In the genomic region with DNA sequence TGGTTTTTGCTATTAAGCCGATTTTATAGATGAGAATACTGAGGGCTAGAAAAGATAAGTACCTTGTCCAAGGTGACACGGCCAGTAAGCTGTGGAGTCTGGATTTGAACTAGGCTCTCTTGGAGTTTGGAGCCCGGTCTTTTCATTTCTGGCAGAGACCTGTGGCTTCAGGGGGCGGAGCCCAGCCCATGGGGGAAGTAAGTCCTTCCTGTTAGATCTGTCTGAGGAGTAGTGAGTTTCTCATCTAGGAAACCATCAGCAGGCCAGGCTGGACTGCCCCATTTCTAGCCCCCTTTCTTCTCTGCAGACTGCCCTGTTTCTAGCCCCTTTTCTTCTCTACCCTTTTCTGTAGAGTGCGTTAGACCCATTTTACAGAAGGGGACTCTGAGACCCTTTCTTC, we compare ENCODE assay signal across 1 cellular context.
TF ChIP-seq lines count a peak whose summit lies in the region.

No MANE protein-coding gene starts in this region.

TF ChIP-seq in HepG2, 621 proteins besides CTCF, POLR2A, EP300 and RAD21 (continued from another document):
- TF ChIP-seq ZBTB20 (CRISPR knock-in tag; IDR thresholded peaks at IDR 0.05; ENCODE audit: borderline replicate concordance, low read depth) (no peak), ZBTB42 (CRISPR knock-in tag; IDR thresholded peaks at IDR 0.05) (no peak), NAIF1 (CRISPR knock-in tag; IDR thresholded peaks at IDR 0.05; ENCODE audit: borderline replicate concordance) (no peak), GPN1 (CRISPR knock-in tag; IDR thresholded peaks at IDR 0.05; ENCODE audit: borderline replicate concordance) (no peak), ZNF143 (CRISPR knock-in tag; IDR thresholded peaks at IDR 0.05) (no peak), HDAC2 (CRISPR knock-in tag; IDR thresholded peaks at IDR 0.05) (no peak), ZNF672 (CRISPR knock-in tag; IDR thresholded peaks at IDR 0.05) (no peak), SRSF1 (optimal IDR thresholded peaks at IDR 0.05; ENCODE audit: low read depth, low read length) (no peak)
- TF ChIP-seq, protein P1, sequence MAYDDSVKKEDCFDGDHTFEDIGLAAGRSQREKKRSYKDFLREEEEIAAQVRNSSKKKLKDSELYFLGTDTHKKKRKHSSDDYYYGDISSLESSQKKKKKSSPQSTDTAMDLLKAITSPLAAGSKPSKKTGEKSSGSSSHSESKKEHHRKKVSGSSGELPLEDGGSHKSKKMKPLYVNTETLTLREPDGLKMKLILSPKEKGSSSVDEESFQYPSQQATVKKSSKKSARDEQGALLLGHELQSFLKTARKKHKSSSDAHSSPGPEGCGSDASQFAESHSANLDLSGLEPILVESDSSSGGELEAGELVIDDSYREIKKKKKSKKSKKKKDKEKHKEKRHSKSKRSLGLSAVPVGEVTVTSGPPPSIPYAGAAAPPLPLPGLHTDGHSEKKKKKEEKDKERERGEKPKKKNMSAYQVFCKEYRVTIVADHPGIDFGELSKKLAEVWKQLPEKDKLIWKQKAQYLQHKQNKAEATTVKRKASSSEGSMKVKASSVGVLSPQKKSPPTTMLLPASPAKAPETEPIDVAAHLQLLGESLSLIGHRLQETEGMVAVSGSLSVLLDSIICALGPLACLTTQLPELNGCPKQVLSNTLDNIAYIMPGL (CRISPR knock-in tag; IDR thresholded peaks at IDR 0.05; ENCODE audit: borderline replicate concordance in 1 of 2, low read depth in 1 of 2) = no peak
- TF ChIP-seq, protein P2, sequence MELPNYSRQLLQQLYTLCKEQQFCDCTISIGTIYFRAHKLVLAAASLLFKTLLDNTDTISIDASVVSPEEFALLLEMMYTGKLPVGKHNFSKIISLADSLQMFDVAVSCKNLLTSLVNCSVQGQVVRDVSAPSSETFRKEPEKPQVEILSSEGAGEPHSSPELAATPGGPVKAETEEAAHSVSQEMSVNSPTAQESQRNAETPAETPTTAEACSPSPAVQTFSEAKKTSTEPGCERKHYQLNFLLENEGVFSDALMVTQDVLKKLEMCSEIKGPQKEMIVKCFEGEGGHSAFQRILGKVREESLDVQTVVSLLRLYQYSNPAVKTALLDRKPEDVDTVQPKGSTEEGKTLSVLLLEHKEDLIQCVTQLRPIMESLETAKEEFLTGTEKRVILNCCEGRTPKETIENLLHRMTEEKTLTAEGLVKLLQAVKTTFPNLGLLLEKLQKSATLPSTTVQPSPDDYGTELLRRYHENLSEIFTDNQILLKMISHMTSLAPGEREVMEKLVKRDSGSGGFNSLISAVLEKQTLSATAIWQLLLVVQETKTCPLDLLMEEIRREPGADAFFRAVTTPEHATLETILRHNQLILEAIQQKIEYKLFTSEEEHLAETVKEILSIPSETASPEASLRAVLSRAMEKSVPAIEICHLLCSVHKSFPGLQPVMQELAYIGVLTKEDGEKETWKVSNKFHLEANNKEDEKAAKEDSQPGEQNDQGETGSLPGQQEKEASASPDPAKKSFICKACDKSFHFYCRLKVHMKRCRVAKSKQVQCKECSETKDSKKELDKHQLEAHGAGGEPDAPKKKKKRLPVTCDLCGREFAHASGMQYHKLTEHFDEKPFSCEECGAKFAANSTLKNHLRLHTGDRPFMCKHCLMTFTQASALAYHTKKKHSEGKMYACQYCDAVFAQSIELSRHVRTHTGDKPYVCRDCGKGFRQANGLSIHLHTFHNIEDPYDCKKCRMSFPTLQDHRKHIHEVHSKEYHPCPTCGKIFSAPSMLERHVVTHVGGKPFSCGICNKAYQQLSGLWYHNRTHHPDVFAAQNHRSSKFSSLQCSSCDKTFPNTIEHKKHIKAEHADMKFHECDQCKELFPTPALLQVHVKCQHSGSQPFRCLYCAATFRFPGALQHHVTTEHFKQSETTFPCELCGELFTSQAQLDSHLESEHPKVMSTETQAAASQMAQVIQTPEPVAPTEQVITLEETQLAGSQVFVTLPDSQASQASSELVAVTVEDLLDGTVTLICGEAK (IDR thresholded peaks at IDR 0.05) = no peak
- TF ChIP-seq, protein P2 (CRISPR knock-in tag; IDR thresholded peaks at IDR 0.05) = no peak
- TF ChIP-seq, protein P3, sequence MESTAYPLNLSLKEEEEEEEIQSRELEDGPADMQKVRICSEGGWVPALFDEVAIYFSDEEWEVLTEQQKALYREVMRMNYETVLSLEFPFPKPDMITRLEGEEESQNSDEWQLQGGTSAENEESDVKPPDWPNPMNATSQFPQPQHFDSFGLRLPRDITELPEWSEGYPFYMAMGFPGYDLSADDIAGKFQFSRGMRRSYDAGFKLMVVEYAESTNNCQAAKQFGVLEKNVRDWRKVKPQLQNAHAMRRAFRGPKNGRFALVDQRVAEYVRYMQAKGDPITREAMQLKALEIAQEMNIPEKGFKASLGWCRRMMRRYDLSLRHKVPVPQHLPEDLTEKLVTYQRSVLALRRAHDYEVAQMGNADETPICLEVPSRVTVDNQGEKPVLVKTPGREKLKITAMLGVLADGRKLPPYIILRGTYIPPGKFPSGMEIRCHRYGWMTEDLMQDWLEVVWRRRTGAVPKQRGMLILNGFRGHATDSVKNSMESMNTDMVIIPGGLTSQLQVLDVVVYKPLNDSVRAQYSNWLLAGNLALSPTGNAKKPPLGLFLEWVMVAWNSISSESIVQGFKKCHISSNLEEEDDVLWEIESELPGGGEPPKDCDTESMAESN (CRISPR knock-in tag; conservative IDR thresholded peaks at IDR 0.05) = no peak
- TF ChIP-seq, protein P4, sequence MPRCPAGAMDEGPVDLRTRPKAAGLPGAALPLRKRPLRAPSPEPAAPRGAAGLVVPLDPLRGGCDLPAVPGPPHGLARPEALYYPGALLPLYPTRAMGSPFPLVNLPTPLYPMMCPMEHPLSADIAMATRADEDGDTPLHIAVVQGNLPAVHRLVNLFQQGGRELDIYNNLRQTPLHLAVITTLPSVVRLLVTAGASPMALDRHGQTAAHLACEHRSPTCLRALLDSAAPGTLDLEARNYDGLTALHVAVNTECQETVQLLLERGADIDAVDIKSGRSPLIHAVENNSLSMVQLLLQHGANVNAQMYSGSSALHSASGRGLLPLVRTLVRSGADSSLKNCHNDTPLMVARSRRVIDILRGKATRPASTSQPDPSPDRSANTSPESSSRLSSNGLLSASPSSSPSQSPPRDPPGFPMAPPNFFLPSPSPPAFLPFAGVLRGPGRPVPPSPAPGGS (CRISPR knock-in tag; IDR thresholded peaks at IDR 0.05) = no peak
- TF ChIP-seq, protein P5, sequence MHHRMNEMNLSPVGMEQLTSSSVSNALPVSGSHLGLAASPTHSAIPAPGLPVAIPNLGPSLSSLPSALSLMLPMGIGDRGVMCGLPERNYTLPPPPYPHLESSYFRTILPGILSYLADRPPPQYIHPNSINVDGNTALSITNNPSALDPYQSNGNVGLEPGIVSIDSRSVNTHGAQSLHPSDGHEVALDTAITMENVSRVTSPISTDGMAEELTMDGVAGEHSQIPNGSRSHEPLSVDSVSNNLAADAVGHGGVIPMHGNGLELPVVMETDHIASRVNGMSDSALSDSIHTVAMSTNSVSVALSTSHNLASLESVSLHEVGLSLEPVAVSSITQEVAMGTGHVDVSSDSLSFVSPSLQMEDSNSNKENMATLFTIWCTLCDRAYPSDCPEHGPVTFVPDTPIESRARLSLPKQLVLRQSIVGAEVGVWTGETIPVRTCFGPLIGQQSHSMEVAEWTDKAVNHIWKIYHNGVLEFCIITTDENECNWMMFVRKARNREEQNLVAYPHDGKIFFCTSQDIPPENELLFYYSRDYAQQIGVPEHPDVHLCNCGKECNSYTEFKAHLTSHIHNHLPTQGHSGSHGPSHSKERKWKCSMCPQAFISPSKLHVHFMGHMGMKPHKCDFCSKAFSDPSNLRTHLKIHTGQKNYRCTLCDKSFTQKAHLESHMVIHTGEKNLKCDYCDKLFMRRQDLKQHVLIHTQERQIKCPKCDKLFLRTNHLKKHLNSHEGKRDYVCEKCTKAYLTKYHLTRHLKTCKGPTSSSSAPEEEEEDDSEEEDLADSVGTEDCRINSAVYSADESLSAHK (CRISPR knock-in tag; IDR thresholded peaks at IDR 0.05; ENCODE audit: borderline replicate concordance) = no peak
- TF ChIP-seq, protein P6, sequence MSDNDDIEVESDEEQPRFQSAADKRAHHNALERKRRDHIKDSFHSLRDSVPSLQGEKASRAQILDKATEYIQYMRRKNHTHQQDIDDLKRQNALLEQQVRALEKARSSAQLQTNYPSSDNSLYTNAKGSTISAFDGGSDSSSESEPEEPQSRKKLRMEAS (IDR thresholded peaks at IDR 0.05) = no peak
- TF ChIP-seq, protein P7, sequence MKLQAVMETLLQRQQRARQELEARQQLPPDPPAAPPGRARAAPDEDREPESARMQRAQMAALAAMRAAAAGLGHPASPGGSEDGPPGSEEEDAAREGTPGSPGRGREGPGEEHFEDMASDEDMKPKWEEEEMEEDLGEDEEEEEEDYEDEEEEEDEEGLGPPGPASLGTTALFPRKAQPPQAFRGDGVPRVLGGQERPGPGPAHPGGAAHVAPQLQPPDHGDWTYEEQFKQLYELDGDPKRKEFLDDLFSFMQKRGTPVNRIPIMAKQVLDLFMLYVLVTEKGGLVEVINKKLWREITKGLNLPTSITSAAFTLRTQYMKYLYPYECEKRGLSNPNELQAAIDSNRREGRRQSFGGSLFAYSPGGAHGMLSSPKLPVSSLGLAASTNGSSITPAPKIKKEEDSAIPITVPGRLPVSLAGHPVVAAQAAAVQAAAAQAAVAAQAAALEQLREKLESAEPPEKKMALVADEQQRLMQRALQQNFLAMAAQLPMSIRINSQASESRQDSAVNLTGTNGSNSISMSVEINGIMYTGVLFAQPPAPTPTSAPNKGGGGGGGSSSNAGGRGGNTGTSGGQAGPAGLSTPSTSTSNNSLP (IDR thresholded peaks at IDR 0.05; ENCODE audit: low read depth, low read length) = no peak
TF ChIP-seq in HepG2: peak in this region for 0.
